Comparison of ENCODE assay signal across 9 cellular contexts in genomic region chr2:182866461-182867369, GRCh38. TPM values are rescaled to one million over a fixed set of nuclear protein-coding genes. Genes with fewer than 3 reads are reported as not detected.
DNase-seq lines count a peak whose midpoint lies in the region; ATAC-seq and TF ChIP-seq lines count a peak whose summit lies in the region.
"Had no signal": no experiment of that assay in that cellular context is flagged by ENCODE, and none has a peak within 500 bp of the region (broad histone marks: within the 10 kb centered on the region; RNA-seq: fewer than 3 reads in every experiment).

A gene with protein sequence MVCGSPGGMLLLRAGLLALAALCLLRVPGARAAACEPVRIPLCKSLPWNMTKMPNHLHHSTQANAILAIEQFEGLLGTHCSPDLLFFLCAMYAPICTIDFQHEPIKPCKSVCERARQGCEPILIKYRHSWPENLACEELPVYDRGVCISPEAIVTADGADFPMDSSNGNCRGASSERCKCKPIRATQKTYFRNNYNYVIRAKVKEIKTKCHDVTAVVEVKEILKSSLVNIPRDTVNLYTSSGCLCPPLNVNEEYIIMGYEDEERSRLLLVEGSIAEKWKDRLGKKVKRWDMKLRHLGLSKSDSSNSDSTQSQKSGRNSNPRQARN (minus strand): TSS chr2:182866637. CDS start chr2:182866552, 85 bp downstream.

- H3K27me3 ChIP-seq in iPS-18a (ENCODE audit: control insufficient read depth, insufficient read depth, low read length), result peaks cover 35% of the 10 kb centered on the region
- H3K27me3 ChIP-seq in gastrocnemius medialis, result peaks cover 0 to 2% (median 0%) of the 10 kb centered on the region in 3 donors

- TF ChIP-seq POLR2A in gastrocnemius medialis (IDR thresholded peaks at IDR 0.05), result peak; percentile 33 to 51

- H3K4me3 ChIP-seq in iPS-18a (ENCODE audit: low read length) (peak within 1 kb of the TSS; percentile 86), gastrocnemius medialis (peak within 1 kb of the TSS; percentile 52 to 74 (median 61))

- DNase-seq in GM03348 (ENCODE audit: low spot score), result peak; percentile 83
- peak; percentile 70 for DNase-seq in NCI-H2171 (lab: John Stamatoyannopoulos, UW)
- peak; percentile 5 to 26 for DNase-seq in T47D (ENCODE audit: low read depth in 1 of 2, low spot score in 1 of 2)
- peak; percentile 36 to 76 for DNase-seq in gastrocnemius medialis
- DNase-seq in activated effector memory CD4-positive, alpha-beta T cell treated with Interleukin-2 at 50 U/mL for 16 hours, result no peak

- ATAC-seq in gastrocnemius medialis (peak; percentile 79 to 84), HG03439 (IDR thresholded peaks at IDR 0.05; ENCODE audit: unreplicated experiment) (no peak), GM21423 (IDR thresholded peaks at IDR 0.05; ENCODE audit: unreplicated experiment) (no peak)

- intact Hi-C loops in gastrocnemius medialis (cut with DNase I; ENCODE audit: low total_unique reads), result loop anchor here (10.0 kb wide), 1 partner anchor 168 kb away; the partner anchor contains the start of gene NCKAP1

- H3K36me3 ChIP-seq in iPS-18a (ENCODE audit: control insufficient read depth, low read depth, low read length) (no peaks in the 10 kb centered on the region), gastrocnemius medialis (no peaks in the 10 kb centered on the region)

- no peaks in the 10 kb centered on the region for H3K9me3 ChIP-seq in iPS-18a (ENCODE audit: control insufficient read depth, low read depth, low read length)
- H3K9me3 ChIP-seq in gastrocnemius medialis, result no peaks in the 10 kb centered on the region

- no peak for TF ChIP-seq CTCF in gastrocnemius medialis (IDR thresholded peaks at IDR 0.05 in 4 of 5, conservative IDR thresholded peaks at IDR 0.05 in 1 of 5)

- peak within 1 kb of the TSS; percentile 40 for H3K9ac ChIP-seq in iPS-18a (ENCODE audit: low read length)

- H3K4me1 ChIP-seq in iPS-18a (ENCODE audit: control insufficient read depth, low read depth, low read length) (peaks cover 14% of the 10 kb centered on the region), gastrocnemius medialis (peaks cover 12 to 20% of the 10 kb centered on the region in 2 donors)

- H3K27ac ChIP-seq in iPS-18a (ENCODE audit: low read length) (no peak within 1 kb of the TSS), gastrocnemius medialis (peak within 1 kb of the TSS; percentile 49 to 75 (median 69))

- in situ Hi-C loops in T47D (cut with HindIII; ENCODE audit: low pct_unique_long_range_greater_than_20kb, low sequenced_read_pairs) (no loop called here), gastrocnemius medialis (cut with MboI; ENCODE audit: low sequenced_read_pairs in 4 of 4) (no loop called here)

RNA-seq across cellular contexts. Expression of the gene that starts here (rescaled TPM):
- total RNA-seq in gastrocnemius medialis, result 10 to 100 TPM in 1 of 4 donors, 1 to 10 TPM in 3; 1.3 to 31.3 (median 4.3) TPM
- total RNA-seq: NCI-H460 had no signal

Comparison
In these comparisons a context has a peak if more than half of its experiments do, and no peak if none do; other contexts are left out.
1. ATAC-seq: peak in gastrocnemius medialis (2 of 2); none in HG03439 (single experiment) and GM21423 (single experiment).